Comparison of ENCODE assay signal across 1 cellular context in the genomic region with DNA sequence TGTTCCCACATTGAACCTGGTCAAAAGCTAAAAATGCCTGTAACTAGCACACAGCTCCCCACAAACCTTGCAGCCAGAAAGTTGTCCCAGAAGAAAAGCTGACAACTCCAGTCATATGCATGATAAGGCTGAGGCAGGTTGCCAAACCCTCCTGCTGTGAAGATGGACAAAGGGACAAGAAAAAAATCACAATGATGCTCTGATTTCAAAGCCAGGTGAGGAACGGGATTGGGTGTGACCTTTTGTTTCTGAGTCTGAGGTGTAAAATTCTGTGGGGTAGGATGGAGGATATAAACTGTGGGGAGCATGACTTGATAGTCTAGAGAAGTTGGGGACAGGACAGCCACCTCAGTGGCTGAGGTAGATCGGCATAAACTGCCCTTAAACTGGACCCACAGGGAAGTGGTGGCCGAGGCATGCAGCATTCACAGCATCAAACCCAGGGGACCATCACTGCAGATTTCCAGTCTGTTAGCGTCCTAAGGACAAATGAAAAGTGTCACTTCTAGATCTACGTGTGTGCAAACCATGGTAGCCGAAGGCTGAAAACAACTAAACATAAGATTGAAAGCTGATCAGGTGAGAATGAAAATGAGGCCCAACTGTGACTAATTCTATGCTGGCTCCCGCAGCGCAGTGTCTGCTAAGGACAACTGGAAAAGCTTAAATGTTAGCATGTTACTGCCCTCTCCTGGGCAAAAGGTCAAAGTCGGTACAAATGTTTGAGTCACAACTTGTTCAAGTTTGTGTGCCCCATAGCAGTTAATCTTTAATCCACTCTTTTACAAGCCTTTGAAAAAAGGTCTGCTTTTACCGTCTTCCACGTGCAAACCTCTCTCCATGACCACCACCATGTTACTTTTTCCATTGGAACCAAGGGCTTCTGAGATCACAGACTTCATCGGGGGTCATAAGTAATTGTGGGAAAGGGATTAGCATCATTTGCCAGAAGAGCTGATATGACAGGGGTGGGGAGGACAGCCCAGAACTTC.
A peak's percentile ranks its signal among the peaks of the same experiment; 100 is the strongest.
TF ChIP-seq lines count a peak whose summit lies in the region.

No MANE protein-coding gene starts in this region.

TF ChIP-seq in HepG2, 621 proteins besides CTCF, POLR2A, EP300 and RAD21 (continued from another document):
- TF ChIP-seq, protein P1, sequence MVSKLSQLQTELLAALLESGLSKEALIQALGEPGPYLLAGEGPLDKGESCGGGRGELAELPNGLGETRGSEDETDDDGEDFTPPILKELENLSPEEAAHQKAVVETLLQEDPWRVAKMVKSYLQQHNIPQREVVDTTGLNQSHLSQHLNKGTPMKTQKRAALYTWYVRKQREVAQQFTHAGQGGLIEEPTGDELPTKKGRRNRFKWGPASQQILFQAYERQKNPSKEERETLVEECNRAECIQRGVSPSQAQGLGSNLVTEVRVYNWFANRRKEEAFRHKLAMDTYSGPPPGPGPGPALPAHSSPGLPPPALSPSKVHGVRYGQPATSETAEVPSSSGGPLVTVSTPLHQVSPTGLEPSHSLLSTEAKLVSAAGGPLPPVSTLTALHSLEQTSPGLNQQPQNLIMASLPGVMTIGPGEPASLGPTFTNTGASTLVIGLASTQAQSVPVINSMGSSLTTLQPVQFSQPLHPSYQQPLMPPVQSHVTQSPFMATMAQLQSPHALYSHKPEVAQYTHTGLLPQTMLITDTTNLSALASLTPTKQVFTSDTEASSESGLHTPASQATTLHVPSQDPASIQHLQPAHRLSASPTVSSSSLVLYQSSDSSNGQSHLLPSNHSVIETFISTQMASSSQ (IDR thresholded peaks at IDR 0.05; ENCODE audit: low read depth): peak; percentile 83
- TF ChIP-seq, protein P1 (CRISPR knock-in tag; IDR thresholded peaks at IDR 0.05; ENCODE audit: borderline replicate concordance): peak; percentile 67; the same call in 1 of the 2 replicates
- TF ChIP-seq, protein P2, sequence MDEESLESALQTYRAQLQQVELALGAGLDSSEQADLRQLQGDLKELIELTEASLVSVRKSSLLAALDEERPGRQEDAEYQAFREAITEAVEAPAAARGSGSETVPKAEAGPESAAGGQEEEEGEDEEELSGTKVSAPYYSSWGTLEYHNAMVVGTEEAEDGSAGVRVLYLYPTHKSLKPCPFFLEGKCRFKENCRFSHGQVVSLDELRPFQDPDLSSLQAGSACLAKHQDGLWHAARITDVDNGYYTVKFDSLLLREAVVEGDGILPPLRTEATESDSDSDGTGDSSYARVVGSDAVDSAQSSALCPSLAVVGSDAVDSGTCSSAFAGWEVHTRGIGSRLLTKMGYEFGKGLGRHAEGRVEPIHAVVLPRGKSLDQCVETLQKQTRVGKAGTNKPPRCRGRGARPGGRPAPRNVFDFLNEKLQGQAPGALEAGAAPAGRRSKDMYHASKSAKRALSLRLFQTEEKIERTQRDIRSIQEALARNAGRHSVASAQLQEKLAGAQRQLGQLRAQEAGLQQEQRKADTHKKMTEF (CRISPR knock-in tag; IDR thresholded peaks at IDR 0.05): 0 out of 2 replicates have a peak, but pooled peaks have one; percentile 22
- TF ChIP-seq ZNF564 (CRISPR knock-in tag; IDR thresholded peaks at IDR 0.05) (no peak), NFIB (CRISPR knock-in tag; IDR thresholded peaks at IDR 0.05; ENCODE audit: borderline replicate concordance) (no peak)
- TF ChIP-seq, protein P3, sequence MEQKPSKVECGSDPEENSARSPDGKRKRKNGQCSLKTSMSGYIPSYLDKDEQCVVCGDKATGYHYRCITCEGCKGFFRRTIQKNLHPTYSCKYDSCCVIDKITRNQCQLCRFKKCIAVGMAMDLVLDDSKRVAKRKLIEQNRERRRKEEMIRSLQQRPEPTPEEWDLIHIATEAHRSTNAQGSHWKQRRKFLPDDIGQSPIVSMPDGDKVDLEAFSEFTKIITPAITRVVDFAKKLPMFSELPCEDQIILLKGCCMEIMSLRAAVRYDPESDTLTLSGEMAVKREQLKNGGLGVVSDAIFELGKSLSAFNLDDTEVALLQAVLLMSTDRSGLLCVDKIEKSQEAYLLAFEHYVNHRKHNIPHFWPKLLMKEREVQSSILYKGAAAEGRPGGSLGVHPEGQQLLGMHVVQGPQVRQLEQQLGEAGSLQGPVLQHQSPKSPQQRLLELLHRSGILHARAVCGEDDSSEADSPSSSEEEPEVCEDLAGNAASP (CRISPR knock-in tag; IDR thresholded peaks at IDR 0.05; ENCODE audit: borderline replicate concordance): peak; percentile 51; the same call in 1 of the 2 replicates
- TF ChIP-seq, protein P4, sequence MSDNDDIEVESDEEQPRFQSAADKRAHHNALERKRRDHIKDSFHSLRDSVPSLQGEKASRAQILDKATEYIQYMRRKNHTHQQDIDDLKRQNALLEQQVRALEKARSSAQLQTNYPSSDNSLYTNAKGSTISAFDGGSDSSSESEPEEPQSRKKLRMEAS (IDR thresholded peaks at IDR 0.05): peak; percentile 22; the same call in 1 of the 2 replicates
